In the genomic region with DNA sequence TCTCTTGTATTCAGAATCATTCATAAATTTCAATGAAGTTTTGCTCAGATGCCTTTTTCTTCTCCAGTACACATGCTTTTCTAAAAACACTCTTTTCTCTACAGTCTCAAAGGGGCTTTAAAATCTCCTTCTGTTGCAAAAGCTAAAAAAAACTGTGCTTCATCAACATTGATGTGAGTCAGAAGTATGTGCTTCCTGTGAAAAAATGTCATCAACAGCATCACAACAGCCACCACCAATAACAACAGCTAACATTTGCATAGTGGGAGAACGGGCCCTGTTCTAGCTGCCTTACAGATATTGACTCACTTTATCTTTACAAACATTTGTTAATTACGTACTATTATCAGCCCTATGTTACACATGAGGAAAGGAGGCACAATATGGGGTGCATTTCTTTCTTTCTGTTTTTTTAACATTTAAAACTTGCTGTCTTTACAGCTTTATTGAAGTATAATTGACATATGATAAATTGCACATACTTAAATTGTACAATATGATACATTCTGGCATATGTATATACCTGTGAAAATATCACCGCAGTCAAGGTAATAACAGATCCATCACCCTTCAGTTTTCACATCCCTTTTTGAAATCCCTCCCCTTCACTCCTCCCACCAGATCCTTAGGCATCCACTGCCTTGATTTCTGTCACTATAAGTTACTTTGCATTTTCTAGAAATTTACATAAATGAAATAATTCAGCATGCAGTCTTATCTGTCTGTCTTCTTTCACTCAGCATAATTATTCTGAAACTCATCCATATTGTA, we compare ENCODE assay signal across 13 cellular contexts.
"Had no signal": no experiment of that assay in that cellular context is flagged by ENCODE, and none has a peak within 500 bp of the region (broad histone marks: within the 10 kb centered on the region; RNA-seq: fewer than 3 reads in every experiment).

No MANE protein-coding gene starts in this region.

- H3K9me3 Mint-ChIP-seq: activated T-cell treated with anti-CD3 and anti-CD28 coated beads, Interleukin-2, amount 50 U/mL, for 4 hours; stimulated activated memory B cell treated with anti-CD40 and anti-IgM and Interleukin-4, amounts not matched to agents 10 μg/mL and 1 μg/mL and 100 μg/mL, for 72 hours had no signal

- DNase-seq: activated CD4-positive, alpha-beta memory T cell treated with anti-CD3 and anti-CD28 coated beads for 36 hours; activated CD4-positive, CD25-positive, alpha-beta regulatory T cell treated with anti-CD3 and anti-CD28 coated beads, Interleukin-2, amount 50 U/mL, for 72 hours; activated effector memory CD4-positive, alpha-beta T cell treated with anti-CD3 and anti-CD28 coated beads, Interleukin-2, amount 50 U/mL, for 16 hours; activated T-cell treated with anti-CD3 and anti-CD28 coated beads, Interleukin-2, amount 50 U/mL, for 4 hours; kidney; left ventricle myocardium superior; right cardiac atrium; spleen; stimulated activated CD4-positive, alpha-beta T cell treated with anti-CD3 and anti-CD28 coated beads, Interleukin-1b, Interleukin-23, amount 100 ng/mL, for 48 hours; trophoblast cell had no signal

- H3K4me1 Mint-ChIP-seq: stimulated activated memory B cell treated with anti-CD40 and anti-IgM and Interleukin-4, amounts not matched to agents 10 μg/mL and 1 μg/mL and 100 μg/mL, for 72 hours had no signal

- H3K4me3 Mint-ChIP-seq: activated CD4-positive, alpha-beta memory T cell treated with anti-CD3 and anti-CD28 coated beads for 36 hours; activated naive CD8-positive, alpha-beta T cell; activated T-cell treated with anti-CD3 and anti-CD28 coated beads, Interleukin-2, amount 50 U/mL, for 4 hours; stimulated activated memory B cell treated with anti-CD40 and anti-IgM and Interleukin-4, amounts not matched to agents 10 μg/mL and 1 μg/mL and 100 μg/mL, for 72 hours had no signal

- H3K27me3 ChIP-seq: breast epithelium, spleen had no signal

- H3K9me3 ChIP-seq: breast epithelium, spleen had no signal

- H3K4me3 ChIP-seq: breast epithelium, spleen had no signal

- H3K36me3 Mint-ChIP-seq: activated CD4-positive, alpha-beta memory T cell treated with anti-CD3 and anti-CD28 coated beads for 36 hours; activated naive CD8-positive, alpha-beta T cell; stimulated activated memory B cell treated with anti-CD40 and anti-IgM and Interleukin-4, amounts not matched to agents 10 μg/mL and 1 μg/mL and 100 μg/mL, for 72 hours had no signal

- H3K36me3 ChIP-seq: breast epithelium, spleen had no signal

- H3K4me1 ChIP-seq: breast epithelium, spleen had no signal

- H3K27me3 Mint-ChIP-seq: activated CD4-positive, alpha-beta memory T cell treated with anti-CD3 and anti-CD28 coated beads for 36 hours; activated naive CD8-positive, alpha-beta T cell; stimulated activated memory B cell treated with anti-CD40 and anti-IgM and Interleukin-4, amounts not matched to agents 10 μg/mL and 1 μg/mL and 100 μg/mL, for 72 hours had no signal

- H3K27ac Mint-ChIP-seq: activated CD4-positive, alpha-beta memory T cell treated with anti-CD3 and anti-CD28 coated beads for 36 hours; activated naive CD8-positive, alpha-beta T cell; stimulated activated memory B cell treated with anti-CD40 and anti-IgM and Interleukin-4, amounts not matched to agents 10 μg/mL and 1 μg/mL and 100 μg/mL, for 72 hours had no signal

- H3K27ac ChIP-seq: breast epithelium, spleen had no signal
